1 cellular context compared by ENCODE assay signal in the genomic region with DNA sequence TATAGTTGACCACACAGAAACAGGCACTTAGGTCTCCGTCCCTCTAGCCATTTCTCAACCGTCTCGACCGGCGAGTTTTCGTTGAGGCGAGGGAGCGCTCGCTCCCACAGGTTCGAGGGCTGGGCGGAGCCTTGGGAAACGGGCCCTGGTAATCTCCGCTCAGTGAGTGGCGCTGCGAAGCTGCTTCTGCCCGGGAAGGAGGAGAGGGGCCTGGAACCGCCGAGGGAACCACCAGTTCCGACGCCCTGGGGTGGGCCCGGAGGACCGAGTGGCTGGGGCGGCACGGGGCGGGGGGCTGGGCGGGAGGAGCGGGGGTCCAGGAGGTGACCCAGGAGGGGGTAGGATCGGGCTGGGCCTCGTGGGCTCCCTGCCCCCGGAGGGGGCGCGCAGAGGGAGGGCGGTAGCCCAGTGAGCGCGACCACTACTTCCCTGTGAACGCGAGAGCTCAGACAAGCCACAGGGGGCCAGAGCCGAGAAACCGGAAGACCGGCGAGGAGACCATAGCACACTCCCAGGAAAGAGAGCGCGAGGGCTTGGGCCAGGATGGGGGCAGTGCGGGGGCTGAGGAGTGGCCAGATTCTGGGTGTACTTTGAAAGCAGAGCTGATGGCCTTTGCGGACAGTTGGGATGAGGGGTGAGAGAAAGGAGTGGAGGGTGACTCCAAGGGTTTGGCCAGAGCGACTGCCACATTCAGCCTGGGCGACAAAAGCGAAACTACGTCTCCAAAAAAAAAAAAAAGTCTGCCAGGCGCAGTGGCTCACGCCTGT.
TF ChIP-seq lines count a peak whose summit lies in the region.

No MANE protein-coding gene starts in this region.

TF ChIP-seq in HepG2, 621 proteins besides CTCF, POLR2A, EP300 and RAD21 (continued from another document and continues in another):
- TF ChIP-seq, protein P1, sequence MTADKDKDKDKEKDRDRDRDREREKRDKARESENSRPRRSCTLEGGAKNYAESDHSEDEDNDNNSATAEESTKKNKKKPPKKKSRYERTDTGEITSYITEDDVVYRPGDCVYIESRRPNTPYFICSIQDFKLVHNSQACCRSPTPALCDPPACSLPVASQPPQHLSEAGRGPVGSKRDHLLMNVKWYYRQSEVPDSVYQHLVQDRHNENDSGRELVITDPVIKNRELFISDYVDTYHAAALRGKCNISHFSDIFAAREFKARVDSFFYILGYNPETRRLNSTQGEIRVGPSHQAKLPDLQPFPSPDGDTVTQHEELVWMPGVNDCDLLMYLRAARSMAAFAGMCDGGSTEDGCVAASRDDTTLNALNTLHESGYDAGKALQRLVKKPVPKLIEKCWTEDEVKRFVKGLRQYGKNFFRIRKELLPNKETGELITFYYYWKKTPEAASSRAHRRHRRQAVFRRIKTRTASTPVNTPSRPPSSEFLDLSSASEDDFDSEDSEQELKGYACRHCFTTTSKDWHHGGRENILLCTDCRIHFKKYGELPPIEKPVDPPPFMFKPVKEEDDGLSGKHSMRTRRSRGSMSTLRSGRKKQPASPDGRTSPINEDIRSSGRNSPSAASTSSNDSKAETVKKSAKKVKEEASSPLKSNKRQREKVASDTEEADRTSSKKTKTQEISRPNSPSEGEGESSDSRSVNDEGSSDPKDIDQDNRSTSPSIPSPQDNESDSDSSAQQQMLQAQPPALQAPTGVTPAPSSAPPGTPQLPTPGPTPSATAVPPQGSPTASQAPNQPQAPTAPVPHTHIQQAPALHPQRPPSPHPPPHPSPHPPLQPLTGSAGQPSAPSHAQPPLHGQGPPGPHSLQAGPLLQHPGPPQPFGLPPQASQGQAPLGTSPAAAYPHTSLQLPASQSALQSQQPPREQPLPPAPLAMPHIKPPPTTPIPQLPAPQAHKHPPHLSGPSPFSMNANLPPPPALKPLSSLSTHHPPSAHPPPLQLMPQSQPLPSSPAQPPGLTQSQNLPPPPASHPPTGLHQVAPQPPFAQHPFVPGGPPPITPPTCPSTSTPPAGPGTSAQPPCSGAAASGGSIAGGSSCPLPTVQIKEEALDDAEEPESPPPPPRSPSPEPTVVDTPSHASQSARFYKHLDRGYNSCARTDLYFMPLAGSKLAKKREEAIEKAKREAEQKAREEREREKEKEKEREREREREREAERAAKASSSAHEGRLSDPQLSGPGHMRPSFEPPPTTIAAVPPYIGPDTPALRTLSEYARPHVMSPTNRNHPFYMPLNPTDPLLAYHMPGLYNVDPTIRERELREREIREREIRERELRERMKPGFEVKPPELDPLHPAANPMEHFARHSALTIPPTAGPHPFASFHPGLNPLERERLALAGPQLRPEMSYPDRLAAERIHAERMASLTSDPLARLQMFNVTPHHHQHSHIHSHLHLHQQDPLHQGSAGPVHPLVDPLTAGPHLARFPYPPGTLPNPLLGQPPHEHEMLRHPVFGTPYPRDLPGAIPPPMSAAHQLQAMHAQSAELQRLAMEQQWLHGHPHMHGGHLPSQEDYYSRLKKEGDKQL (CRISPR knock-in tag; IDR thresholded peaks at IDR 0.05; ENCODE audit: low read depth), result no peak
- TF ChIP-seq SMARCE1 (IDR thresholded peaks at IDR 0.05; ENCODE audit: borderline replicate concordance), result no peak
- no peak for TF ChIP-seq KLF11 (CRISPR knock-in tag; IDR thresholded peaks at IDR 0.05)
- TF ChIP-seq, protein P2, sequence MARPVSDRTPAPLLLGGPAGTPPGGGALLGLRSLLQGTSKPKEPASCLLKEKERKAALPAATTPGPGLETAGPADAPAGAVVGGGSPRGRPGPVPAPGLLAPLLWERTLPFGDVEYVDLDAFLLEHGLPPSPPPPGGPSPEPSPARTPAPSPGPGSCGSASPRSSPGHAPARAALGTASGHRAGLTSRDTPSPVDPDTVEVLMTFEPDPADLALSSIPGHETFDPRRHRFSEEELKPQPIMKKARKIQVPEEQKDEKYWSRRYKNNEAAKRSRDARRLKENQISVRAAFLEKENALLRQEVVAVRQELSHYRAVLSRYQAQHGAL (CRISPR knock-in tag; IDR thresholded peaks at IDR 0.05; ENCODE audit: not compliant biosample characterization), result no peak
- 0 out of 2 replicates have a peak, but pooled peaks have one; percentile 36 for TF ChIP-seq SP5 (CRISPR knock-in tag; IDR thresholded peaks at IDR 0.05; ENCODE audit: borderline replicate concordance, low read depth)
- TF ChIP-seq, protein P3, sequence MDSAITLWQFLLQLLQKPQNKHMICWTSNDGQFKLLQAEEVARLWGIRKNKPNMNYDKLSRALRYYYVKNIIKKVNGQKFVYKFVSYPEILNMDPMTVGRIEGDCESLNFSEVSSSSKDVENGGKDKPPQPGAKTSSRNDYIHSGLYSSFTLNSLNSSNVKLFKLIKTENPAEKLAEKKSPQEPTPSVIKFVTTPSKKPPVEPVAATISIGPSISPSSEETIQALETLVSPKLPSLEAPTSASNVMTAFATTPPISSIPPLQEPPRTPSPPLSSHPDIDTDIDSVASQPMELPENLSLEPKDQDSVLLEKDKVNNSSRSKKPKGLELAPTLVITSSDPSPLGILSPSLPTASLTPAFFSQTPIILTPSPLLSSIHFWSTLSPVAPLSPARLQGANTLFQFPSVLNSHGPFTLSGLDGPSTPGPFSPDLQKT (CRISPR knock-in tag; IDR thresholded peaks at IDR 0.05; ENCODE audit: borderline replicate concordance), result no peak
- TF ChIP-seq, protein P4, sequence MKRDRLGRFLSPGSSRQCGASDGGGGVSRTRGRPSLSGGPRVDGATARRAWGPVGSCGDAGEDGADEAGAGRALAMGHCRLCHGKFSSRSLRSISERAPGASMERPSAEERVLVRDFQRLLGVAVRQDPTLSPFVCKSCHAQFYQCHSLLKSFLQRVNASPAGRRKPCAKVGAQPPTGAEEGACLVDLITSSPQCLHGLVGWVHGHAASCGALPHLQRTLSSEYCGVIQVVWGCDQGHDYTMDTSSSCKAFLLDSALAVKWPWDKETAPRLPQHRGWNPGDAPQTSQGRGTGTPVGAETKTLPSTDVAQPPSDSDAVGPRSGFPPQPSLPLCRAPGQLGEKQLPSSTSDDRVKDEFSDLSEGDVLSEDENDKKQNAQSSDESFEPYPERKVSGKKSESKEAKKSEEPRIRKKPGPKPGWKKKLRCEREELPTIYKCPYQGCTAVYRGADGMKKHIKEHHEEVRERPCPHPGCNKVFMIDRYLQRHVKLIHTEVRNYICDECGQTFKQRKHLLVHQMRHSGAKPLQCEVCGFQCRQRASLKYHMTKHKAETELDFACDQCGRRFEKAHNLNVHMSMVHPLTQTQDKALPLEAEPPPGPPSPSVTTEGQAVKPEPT (CRISPR knock-in tag; IDR thresholded peaks at IDR 0.05; ENCODE audit: low read depth), result peak; percentile 49; the same call in 1 of the 2 replicates
- no peak for TF ChIP-seq CBX2 (IDR thresholded peaks at IDR 0.05; ENCODE audit: low read depth, low read length)
- TF ChIP-seq CBX2 (CRISPR knock-in tag; IDR thresholded peaks at IDR 0.05; ENCODE audit: low read depth), result no peak
- no peak for TF ChIP-seq ZNF260 (CRISPR knock-in tag; IDR thresholded peaks at IDR 0.05; ENCODE audit: borderline replicate concordance, low read depth)
- TF ChIP-seq PITX1 (CRISPR knock-in tag; IDR thresholded peaks at IDR 0.05), result peak; percentile 26
- peak; percentile 88 for TF ChIP-seq CHD2 (IDR thresholded peaks at IDR 0.05; ENCODE audit: low read depth, low read length)
- no peak for TF ChIP-seq TCF12 (IDR thresholded peaks at IDR 0.05)
- no peak for TF ChIP-seq TCF12 (CRISPR knock-in tag; IDR thresholded peaks at IDR 0.05)
- peak; percentile 43; the same call in 1 of the 2 replicates for TF ChIP-seq AKAP8 (CRISPR knock-in tag; IDR thresholded peaks at IDR 0.05)
- TF ChIP-seq DNMT1 (CRISPR knock-in tag; IDR thresholded peaks at IDR 0.05), result no peak; the same call in 1 of the 2 replicates
- TF ChIP-seq MIER2 (CRISPR knock-in tag; IDR thresholded peaks at IDR 0.05), result no peak
- TF ChIP-seq, protein P5, sequence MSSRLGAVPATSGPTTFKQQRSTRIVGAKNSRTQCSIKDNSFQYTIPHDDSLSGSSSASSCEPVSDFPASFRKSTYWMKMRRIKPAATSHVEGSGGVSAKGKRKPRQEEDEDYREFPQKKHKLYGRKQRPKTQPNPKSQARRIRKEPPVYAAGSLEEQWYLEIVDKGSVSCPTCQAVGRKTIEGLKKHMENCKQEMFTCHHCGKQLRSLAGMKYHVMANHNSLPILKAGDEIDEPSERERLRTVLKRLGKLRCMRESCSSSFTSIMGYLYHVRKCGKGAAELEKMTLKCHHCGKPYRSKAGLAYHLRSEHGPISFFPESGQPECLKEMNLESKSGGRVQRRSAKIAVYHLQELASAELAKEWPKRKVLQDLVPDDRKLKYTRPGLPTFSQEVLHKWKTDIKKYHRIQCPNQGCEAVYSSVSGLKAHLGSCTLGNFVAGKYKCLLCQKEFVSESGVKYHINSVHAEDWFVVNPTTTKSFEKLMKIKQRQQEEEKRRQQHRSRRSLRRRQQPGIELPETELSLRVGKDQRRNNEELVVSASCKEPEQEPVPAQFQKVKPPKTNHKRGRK (CRISPR knock-in tag; IDR thresholded peaks at IDR 0.05), result no peak
- peak; percentile 88 for TF ChIP-seq ELF1 (CRISPR knock-in tag; IDR thresholded peaks at IDR 0.05)
- TF ChIP-seq, protein P6, sequence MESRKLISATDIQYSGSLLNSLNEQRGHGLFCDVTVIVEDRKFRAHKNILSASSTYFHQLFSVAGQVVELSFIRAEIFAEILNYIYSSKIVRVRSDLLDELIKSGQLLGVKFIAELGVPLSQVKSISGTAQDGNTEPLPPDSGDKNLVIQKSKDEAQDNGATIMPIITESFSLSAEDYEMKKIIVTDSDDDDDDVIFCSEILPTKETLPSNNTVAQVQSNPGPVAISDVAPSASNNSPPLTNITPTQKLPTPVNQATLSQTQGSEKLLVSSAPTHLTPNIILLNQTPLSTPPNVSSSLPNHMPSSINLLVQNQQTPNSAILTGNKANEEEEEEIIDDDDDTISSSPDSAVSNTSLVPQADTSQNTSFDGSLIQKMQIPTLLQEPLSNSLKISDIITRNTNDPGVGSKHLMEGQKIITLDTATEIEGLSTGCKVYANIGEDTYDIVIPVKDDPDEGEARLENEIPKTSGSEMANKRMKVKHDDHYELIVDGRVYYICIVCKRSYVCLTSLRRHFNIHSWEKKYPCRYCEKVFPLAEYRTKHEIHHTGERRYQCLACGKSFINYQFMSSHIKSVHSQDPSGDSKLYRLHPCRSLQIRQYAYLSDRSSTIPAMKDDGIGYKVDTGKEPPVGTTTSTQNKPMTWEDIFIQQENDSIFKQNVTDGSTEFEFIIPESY (CRISPR knock-in tag; IDR thresholded peaks at IDR 0.05), result peak; percentile 91
- TF ChIP-seq RFX5 (IDR thresholded peaks at IDR 0.05; ENCODE audit: low read depth, low read length), result no peak
- 0 out of 2 replicates have a peak, but pooled peaks have one; percentile 10 for TF ChIP-seq HOXD1 (CRISPR knock-in tag; IDR thresholded peaks at IDR 0.05)
- TF ChIP-seq SAP130 (CRISPR knock-in tag; IDR thresholded peaks at IDR 0.05; ENCODE audit: low read depth), result no peak; the same call in 1 of the 2 replicates
- peak; percentile 46; the same call in 1 of the 2 replicates for TF ChIP-seq ZBTB8A (CRISPR knock-in tag; IDR thresholded peaks at IDR 0.05; ENCODE audit: borderline replicate concordance, low read depth)
- TF ChIP-seq HOXA9 (CRISPR knock-in tag; IDR thresholded peaks at IDR 0.05; ENCODE audit: borderline replicate concordance), result no peak
- TF ChIP-seq ZNF589 (CRISPR knock-in tag; conservative IDR thresholded peaks at IDR 0.05), result no peak
- TF ChIP-seq MTA1 (CRISPR knock-in tag; IDR thresholded peaks at IDR 0.05; ENCODE audit: borderline replicate concordance), result no peak; the same call in 1 of the 2 replicates
- TF ChIP-seq, protein P7, sequence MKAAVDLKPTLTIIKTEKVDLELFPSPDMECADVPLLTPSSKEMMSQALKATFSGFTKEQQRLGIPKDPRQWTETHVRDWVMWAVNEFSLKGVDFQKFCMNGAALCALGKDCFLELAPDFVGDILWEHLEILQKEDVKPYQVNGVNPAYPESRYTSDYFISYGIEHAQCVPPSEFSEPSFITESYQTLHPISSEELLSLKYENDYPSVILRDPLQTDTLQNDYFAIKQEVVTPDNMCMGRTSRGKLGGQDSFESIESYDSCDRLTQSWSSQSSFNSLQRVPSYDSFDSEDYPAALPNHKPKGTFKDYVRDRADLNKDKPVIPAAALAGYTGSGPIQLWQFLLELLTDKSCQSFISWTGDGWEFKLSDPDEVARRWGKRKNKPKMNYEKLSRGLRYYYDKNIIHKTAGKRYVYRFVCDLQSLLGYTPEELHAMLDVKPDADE (CRISPR knock-in tag; IDR thresholded peaks at IDR 0.05), result no peak
- TF ChIP-seq RCOR2 (CRISPR knock-in tag; IDR thresholded peaks at IDR 0.05), result no peak
- no peak for TF ChIP-seq ATM (IDR thresholded peaks at IDR 0.05; ENCODE audit: borderline replicate concordance)
- TF ChIP-seq PRPF4 (IDR thresholded peaks at IDR 0.05; ENCODE audit: low read depth, low read length, poor library complexity, severe bottlenecking), result peak; percentile 19
- TF ChIP-seq, protein P8, sequence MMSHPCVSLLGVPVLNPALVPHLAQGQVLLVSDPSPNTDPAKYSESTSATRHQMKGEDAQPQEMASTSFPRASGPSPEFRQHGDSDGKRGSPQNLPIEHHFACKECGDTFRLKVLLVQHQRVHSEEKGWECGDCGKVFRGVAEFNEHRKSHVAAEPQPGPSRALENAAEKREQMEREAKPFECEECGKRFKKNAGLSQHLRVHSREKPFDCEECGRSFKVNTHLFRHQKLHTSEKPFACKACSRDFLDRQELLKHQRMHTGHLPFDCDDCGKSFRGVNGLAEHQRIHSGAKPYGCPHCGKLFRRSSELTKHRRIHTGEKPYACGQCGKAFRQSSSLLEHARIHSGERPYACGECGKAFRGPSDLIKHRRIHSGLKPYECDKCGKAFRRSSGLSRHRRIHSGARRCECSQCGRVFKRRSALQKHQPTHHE (CRISPR knock-in tag; IDR thresholded peaks at IDR 0.05; ENCODE audit: borderline replicate concordance), result no peak
- TF ChIP-seq RARA (CRISPR knock-in tag; IDR thresholded peaks at IDR 0.05), result no peak
- TF ChIP-seq ZNF20 (CRISPR knock-in tag; IDR thresholded peaks at IDR 0.05), result no peak
- TF ChIP-seq DPF2 (CRISPR knock-in tag; IDR thresholded peaks at IDR 0.05; ENCODE audit: borderline replicate concordance, low read depth), result no peak
- no peak; the same call in 1 of the 2 replicates for TF ChIP-seq ZNF138 (CRISPR knock-in tag; IDR thresholded peaks at IDR 0.05; ENCODE audit: low read depth)
- TF ChIP-seq ZNF782 (CRISPR knock-in tag; IDR thresholded peaks at IDR 0.05; ENCODE audit: borderline replicate concordance), result no peak; the same call in none of the 2 replicates
- TF ChIP-seq MEIS2 (CRISPR knock-in tag; IDR thresholded peaks at IDR 0.05), result no peak; the same call in 1 of the 2 replicates
- no peak for TF ChIP-seq RXRB (CRISPR knock-in tag; IDR thresholded peaks at IDR 0.05; ENCODE audit: borderline replicate concordance)
- TF ChIP-seq KAT2B (IDR thresholded peaks at IDR 0.05; ENCODE audit: borderline replicate concordance, low read depth, low read length), result no peak
- TF ChIP-seq ZNF10 (CRISPR knock-in tag; IDR thresholded peaks at IDR 0.05; ENCODE audit: borderline replicate concordance, low read depth), result no peak
- peak; percentile 29; the same call in 1 of the 2 replicates for TF ChIP-seq ISL2 (CRISPR knock-in tag; IDR thresholded peaks at IDR 0.05)
- no peak for TF ChIP-seq TCF7L2 (IDR thresholded peaks at IDR 0.05; ENCODE audit: low read depth, low read length)
